8 cellular contexts compared by ENCODE assay signal in the genomic region with DNA sequence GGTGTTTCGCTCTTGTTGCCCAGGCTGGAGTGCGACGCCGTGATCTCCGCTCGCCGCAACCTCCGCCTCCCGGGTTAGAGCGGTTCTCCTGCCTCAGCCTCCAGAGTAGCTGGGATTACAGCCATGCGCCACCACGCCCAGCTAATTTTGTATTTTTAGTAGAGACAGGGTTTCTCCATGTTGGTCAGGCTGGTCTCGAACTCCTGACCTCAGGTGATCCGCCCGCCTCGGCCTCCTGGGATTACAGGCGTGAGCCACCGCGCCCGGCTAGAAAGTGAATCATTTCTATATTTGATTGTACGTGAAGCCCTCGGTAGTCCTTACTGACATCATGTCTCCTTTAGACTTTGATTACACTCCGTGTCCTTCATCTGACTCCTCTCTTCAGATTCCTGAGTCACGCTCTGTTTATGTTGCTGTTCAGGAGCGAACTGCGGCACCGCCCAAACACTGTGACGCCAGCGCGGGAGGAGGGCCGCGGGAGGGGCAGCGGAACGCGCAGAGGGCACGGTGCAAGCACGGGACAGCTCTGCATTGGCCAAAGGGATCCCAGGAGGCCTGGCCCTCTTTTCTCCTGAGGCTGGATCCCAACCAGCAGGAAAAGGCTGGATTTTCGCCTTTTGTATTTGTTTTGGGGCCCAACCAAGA. TPM values are rescaled to one million over a fixed set of nuclear protein-coding genes. Genes with fewer than 3 reads are reported as not detected.
DNase-seq lines count a peak whose midpoint lies in the region; ATAC-seq, FAIRE-seq and TF ChIP-seq lines count a peak whose summit lies in the region.

No MANE protein-coding gene starts in this region.

- POLR2A ChIA-PET in activated CD4-positive, alpha-beta T cell treated with anti-CD3 and anti-CD28 coated beads for 36 hours (lab: Charles Lee): interaction anchor here (0.6 kb wide), 1 partner anchor 9 kb away, joined by 3 read pairs; no protein-coding TSS in a partner anchor

- intact Hi-C loops in activated CD4-positive, alpha-beta T cell treated with anti-CD3 and anti-CD28 coated beads for 36 hours (cut with DNase I, micrococcal nuclease): loop anchor here (1.0 to 10.0 kb wide), 16 partner anchors 60 to 1440 kb away; partner anchors contain the start of genes CLEC2B (in 2 of the 2), CLEC2D (in 1 of the 2), MAGOHB (in 1 of the 2) and SMIM10L1 (in 1 of the 2)

- no peaks in the 10 kb centered on the region for H3K9me3 Mint-ChIP-seq in activated CD4-positive, alpha-beta T cell treated with anti-CD3 and anti-CD28 coated beads for 36 hours (ENCODE audit: low read depth)

- peaks cover 29% of the 10 kb centered on the region for H3K4me1 Mint-ChIP-seq in activated CD4-positive, alpha-beta T cell treated with anti-CD3 and anti-CD28 coated beads for 36 hours

- peak overlapping the region; percentile 82 for H3K4me3 Mint-ChIP-seq in activated CD4-positive, alpha-beta T cell treated with anti-CD3 and anti-CD28 coated beads for 36 hours

- ATAC-seq in HG03095 (IDR thresholded peaks at IDR 0.05; ENCODE audit: unreplicated experiment) (peak; percentile 55), GM18870 (IDR thresholded peaks at IDR 0.05; ENCODE audit: unreplicated experiment) (no peak)
- peak; percentile 86 for ATAC-seq in activated CD4-positive, alpha-beta T cell treated with anti-CD3 and anti-CD28 coated beads for 36 hours

- H3K27ac Mint-ChIP-seq in activated CD4-positive, alpha-beta T cell treated with anti-CD3 and anti-CD28 coated beads for 36 hours: peak overlapping the region; percentile 87

- FAIRE-seq in GM12892 (lab: Jason Lieb, UNC): peak; percentile 74

- H3K36me3 Mint-ChIP-seq in activated CD4-positive, alpha-beta T cell treated with anti-CD3 and anti-CD28 coated beads for 36 hours (ENCODE audit: low read depth): no peaks in the 10 kb centered on the region

- TF ChIP-seq POLR2A in GM12892 (IDR thresholded peaks at IDR 0.05; ENCODE audit: low read depth, low read length): no peak

- CTCF ChIA-PET in activated CD4-positive, alpha-beta T cell treated with anti-CD3 and anti-CD28 coated beads for 36 hours (lab: Charles Lee): interaction anchor here (0.7 kb wide), 1 partner anchor 535 kb away, joined by 4 read pairs; no protein-coding TSS in a partner anchor

- H3K27me3 Mint-ChIP-seq in activated CD4-positive, alpha-beta T cell treated with anti-CD3 and anti-CD28 coated beads for 36 hours: no peaks in the 10 kb centered on the region

- DNase-seq in GM12892 (ENCODE audit: insufficient read length): peak; percentile 52
- DNase-seq in NCI-H345 treated with DMSO at 0.1 percent for 48 hours (lab: John Stamatoyannopoulos, UW; ENCODE audit: unreplicated experiment): peak; percentile 74
- peak; percentile 93 for DNase-seq in activated CD4-positive, alpha-beta T cell treated with anti-CD3 and anti-CD28 coated beads for 36 hours
- DNase-seq in cerebellum (ENCODE audit: low spot score): peak; percentile 94
- DNase-seq in iris pigment epithelial cell (ENCODE audit: low read depth): peak; percentile 100
- peak; percentile 94 for DNase-seq in smooth muscle cell of the brain vasculature (ENCODE audit: low read depth, low spot score)

RNA-seq across cellular contexts. Expression of gene GABARAPL1, which starts 0.6 kb away (rescaled TPM):
- polyA plus RNA-seq in GM12892 (2012; ENCODE audit: missing spikeins): 6.0 TPM
- total RNA-seq in activated CD4-positive, alpha-beta T cell treated with anti-CD3 and anti-CD28 coated beads for 36 hours: 1 to 10 TPM; 2.3 to 2.9 TPM
- 33.1 TPM for total RNA-seq in cerebellum

RNA-seq across cellular contexts. Expression of gene TMEM52B, which starts 33.3 kb away (rescaled TPM):
- not detected for polyA plus RNA-seq in GM12892 (2012; ENCODE audit: missing spikeins)
- not detected for total RNA-seq in activated CD4-positive, alpha-beta T cell treated with anti-CD3 and anti-CD28 coated beads for 36 hours
- total RNA-seq in cerebellum: 0.27 TPM

RNA-seq across cellular contexts. Expression of gene OLR1, which starts 40.2 kb away (rescaled TPM):
- 0.81 TPM for polyA plus RNA-seq in GM12892 (2012; ENCODE audit: missing spikeins)
- total RNA-seq in activated CD4-positive, alpha-beta T cell treated with anti-CD3 and anti-CD28 coated beads for 36 hours: not detected
- 4.8 TPM for total RNA-seq in cerebellum
